ENCODE assay signal across 1 cellular context in the genomic region with DNA sequence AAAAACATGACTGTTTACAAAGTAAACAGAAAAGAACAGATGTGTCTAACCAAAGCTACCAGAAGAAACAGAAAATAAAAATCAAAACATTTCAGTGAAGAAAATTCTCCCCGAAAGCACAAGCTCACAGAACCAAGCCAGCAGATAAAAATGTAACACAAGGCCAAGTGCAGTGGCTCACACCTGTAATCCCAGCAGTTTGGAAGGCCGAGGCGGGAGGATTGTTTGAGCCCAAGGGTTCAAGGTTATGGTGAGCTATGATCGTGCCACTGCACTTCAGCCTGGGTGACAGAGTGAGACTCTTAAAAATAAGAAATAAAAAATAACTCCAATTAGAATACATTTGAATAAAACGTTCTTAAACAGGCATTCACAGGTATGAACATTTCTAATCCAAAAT.
TF ChIP-seq lines count a peak whose summit lies in the region.

No MANE protein-coding gene starts in this region.

TF ChIP-seq in HepG2, 621 proteins besides CTCF, POLR2A, EP300 and RAD21:
- peak; percentile 49; the same call in 1 of the 2 replicates for TF ChIP-seq RXRB (CRISPR knock-in tag; IDR thresholded peaks at IDR 0.05; ENCODE audit: borderline replicate concordance)
- no peak for TF ChIP-seq SALL2 (CRISPR knock-in tag; IDR thresholded peaks at IDR 0.05)
- peak; percentile 91 for TF ChIP-seq RARA (CRISPR knock-in tag; IDR thresholded peaks at IDR 0.05)
- TF ChIP-seq HNF4A (CRISPR knock-in tag; IDR thresholded peaks at IDR 0.05) = peak; percentile 39; the same call in 1 of the 2 replicates
- peak; percentile 83 for TF ChIP-seq BCL6 (CRISPR knock-in tag; IDR thresholded peaks at IDR 0.05)
- no peak for TF ChIP-seq NAIF1 (CRISPR knock-in tag; IDR thresholded peaks at IDR 0.05; ENCODE audit: borderline replicate concordance)
- no peak for TF ChIP-seq SIX1 (CRISPR knock-in tag; IDR thresholded peaks at IDR 0.05; ENCODE audit: borderline replicate concordance)
- TF ChIP-seq RXRA (CRISPR knock-in tag; IDR thresholded peaks at IDR 0.05) = peak; percentile 68; the same call in 1 of the 2 replicates
- no peak for TF ChIP-seq TEAD2 (CRISPR knock-in tag; IDR thresholded peaks at IDR 0.05)
- no peak for TF ChIP-seq SOX13 (IDR thresholded peaks at IDR 0.05)
- TF ChIP-seq SOX13 (CRISPR knock-in tag; conservative IDR thresholded peaks at IDR 0.05 in 1 of 2, IDR thresholded peaks at IDR 0.05 in 1 of 2) = 0 out of 4 replicates have a peak, but pooled peaks of 1 of the 2 experiments have one; percentile 21
- no peak for TF ChIP-seq SOX6 (IDR thresholded peaks at IDR 0.05)
- peak; percentile 27; the same call in 1 of the 2 replicates for TF ChIP-seq SOX6 (CRISPR knock-in tag; IDR thresholded peaks at IDR 0.05)
- TF ChIP-seq, protein P1, sequence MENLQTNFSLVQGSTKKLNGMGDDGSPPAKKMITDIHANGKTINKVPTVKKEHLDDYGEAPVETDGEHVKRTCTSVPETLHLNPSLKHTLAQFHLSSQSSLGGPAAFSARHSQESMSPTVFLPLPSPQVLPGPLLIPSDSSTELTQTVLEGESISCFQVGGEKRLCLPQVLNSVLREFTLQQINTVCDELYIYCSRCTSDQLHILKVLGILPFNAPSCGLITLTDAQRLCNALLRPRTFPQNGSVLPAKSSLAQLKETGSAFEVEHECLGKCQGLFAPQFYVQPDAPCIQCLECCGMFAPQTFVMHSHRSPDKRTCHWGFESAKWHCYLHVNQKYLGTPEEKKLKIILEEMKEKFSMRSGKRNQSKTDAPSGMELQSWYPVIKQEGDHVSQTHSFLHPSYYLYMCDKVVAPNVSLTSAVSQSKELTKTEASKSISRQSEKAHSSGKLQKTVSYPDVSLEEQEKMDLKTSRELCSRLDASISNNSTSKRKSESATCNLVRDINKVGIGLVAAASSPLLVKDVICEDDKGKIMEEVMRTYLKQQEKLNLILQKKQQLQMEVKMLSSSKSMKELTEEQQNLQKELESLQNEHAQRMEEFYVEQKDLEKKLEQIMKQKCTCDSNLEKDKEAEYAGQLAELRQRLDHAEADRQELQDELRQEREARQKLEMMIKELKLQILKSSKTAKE (CRISPR knock-in tag; IDR thresholded peaks at IDR 0.05; ENCODE audit: borderline replicate concordance) = peak; percentile 46; the same call in 1 of the 2 replicates
- no peak for TF ChIP-seq TOPORS (CRISPR knock-in tag; IDR thresholded peaks at IDR 0.05)
- TF ChIP-seq, protein P2, sequence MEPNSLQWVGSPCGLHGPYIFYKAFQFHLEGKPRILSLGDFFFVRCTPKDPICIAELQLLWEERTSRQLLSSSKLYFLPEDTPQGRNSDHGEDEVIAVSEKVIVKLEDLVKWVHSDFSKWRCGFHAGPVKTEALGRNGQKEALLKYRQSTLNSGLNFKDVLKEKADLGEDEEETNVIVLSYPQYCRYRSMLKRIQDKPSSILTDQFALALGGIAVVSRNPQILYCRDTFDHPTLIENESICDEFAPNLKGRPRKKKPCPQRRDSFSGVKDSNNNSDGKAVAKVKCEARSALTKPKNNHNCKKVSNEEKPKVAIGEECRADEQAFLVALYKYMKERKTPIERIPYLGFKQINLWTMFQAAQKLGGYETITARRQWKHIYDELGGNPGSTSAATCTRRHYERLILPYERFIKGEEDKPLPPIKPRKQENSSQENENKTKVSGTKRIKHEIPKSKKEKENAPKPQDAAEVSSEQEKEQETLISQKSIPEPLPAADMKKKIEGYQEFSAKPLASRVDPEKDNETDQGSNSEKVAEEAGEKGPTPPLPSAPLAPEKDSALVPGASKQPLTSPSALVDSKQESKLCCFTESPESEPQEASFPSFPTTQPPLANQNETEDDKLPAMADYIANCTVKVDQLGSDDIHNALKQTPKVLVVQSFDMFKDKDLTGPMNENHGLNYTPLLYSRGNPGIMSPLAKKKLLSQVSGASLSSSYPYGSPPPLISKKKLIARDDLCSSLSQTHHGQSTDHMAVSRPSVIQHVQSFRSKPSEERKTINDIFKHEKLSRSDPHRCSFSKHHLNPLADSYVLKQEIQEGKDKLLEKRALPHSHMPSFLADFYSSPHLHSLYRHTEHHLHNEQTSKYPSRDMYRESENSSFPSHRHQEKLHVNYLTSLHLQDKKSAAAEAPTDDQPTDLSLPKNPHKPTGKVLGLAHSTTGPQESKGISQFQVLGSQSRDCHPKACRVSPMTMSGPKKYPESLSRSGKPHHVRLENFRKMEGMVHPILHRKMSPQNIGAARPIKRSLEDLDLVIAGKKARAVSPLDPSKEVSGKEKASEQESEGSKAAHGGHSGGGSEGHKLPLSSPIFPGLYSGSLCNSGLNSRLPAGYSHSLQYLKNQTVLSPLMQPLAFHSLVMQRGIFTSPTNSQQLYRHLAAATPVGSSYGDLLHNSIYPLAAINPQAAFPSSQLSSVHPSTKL (CRISPR knock-in tag; IDR thresholded peaks at IDR 0.05) = peak; percentile 35; the same call in 1 of the 2 replicates
- TF ChIP-seq SKI (IDR thresholded peaks at IDR 0.05; ENCODE audit: partially characterized antibody) = peak; percentile 57
- TF ChIP-seq FOXA3 (CRISPR knock-in tag; IDR thresholded peaks at IDR 0.05) = 0 out of 2 replicates have a peak, but pooled peaks have one; percentile 14
- peak; percentile 54 for TF ChIP-seq TBL1XR1 (IDR thresholded peaks at IDR 0.05; ENCODE audit: borderline replicate concordance, low read length, partially characterized antibody)
TF ChIP-seq in HepG2: peak in this region for 12.
